ENCODE assay signal across 8 cellular contexts in genomic region chr4:83212041-83212851, GRCh38.
DNase-seq lines count a peak whose midpoint lies in the region; ATAC-seq and TF ChIP-seq lines count a peak whose summit lies in the region.

No MANE protein-coding gene starts in this region.

- no peaks in the 10 kb centered on the region for H3K9me3 Mint-ChIP-seq in activated naive CD8-positive, alpha-beta T cell (ENCODE audit: low read depth)

- no peak overlapping the region for H3K27ac ChIP-seq in GM23248

- no peak for TF ChIP-seq CTCF in omental fat pad (IDR thresholded peaks at IDR 0.05)

- no peak overlapping the region for H3K4me2 ChIP-seq in GM23248 (ENCODE audit: unreplicated experiment)

- H3K9me3 ChIP-seq in GM23248 (ENCODE audit: low read depth), result no peaks in the 10 kb centered on the region

- no peaks in the 10 kb centered on the region for H4K20me1 ChIP-seq in GM23248 (ENCODE audit: insufficient read depth)

- H3K27me3 Mint-ChIP-seq in activated naive CD8-positive, alpha-beta T cell, result no peaks in the 10 kb centered on the region

- no peaks in the 10 kb centered on the region for H3K27me3 ChIP-seq in GM23248 (replicated peaks; ENCODE audit: insufficient read depth)

- no peaks in the 10 kb centered on the region for H3K79me2 ChIP-seq in GM23248 (ENCODE audit: insufficient read depth)

- in situ Hi-C loops in GM23248 (cut with MboI), result no loop called here

- peaks cover 15% of the 10 kb centered on the region; the same call in 1 of the 2 replicates for H3F3A ChIP-seq in GM23248 (ENCODE audit: insufficient read depth)

- H3K9ac ChIP-seq in GM23248, result no peak overlapping the region

- peak; percentile 48 for DNase-seq in NCI-H2196 (lab: John Stamatoyannopoulos, UW; ENCODE audit: unreplicated experiment)
- DNase-seq in stimulated activated CD8-positive, alpha-beta memory T cell treated with anti-CD3 and anti-CD28 coated beads, Interleukin-7, amount 100 ng/mL, for 4 hours (ENCODE audit: low read depth in 2 of 2), result peak; percentile 40 to 57
- DNase-seq in GM23248, result no peak
- no peak for DNase-seq in omental fat pad (ENCODE audit: low spot score)
- DNase-seq in ureter (ENCODE audit: low spot score), result no peak

- peaks cover 2% of the 10 kb centered on the region for H3K36me3 Mint-ChIP-seq in activated naive CD8-positive, alpha-beta T cell

- WGBS in GM23248 (ENCODE audit: low coverage in 1 of 2, low lambda C conversion rate in 2 of 2, missing lambda C conversion rate in 2 of 2), 2 experiments, result 41 to 49% methylated on average over 9 of the region's 9 CpGs

- ATAC-seq in HG02642 (IDR thresholded peaks at IDR 0.05; ENCODE audit: poor library complexity, unreplicated experiment), result peak; percentile 87
- ATAC-seq in omental fat pad (ENCODE audit: low FRiP score), result no peak

- TF ChIP-seq POLR2A in GM18526 (IDR thresholded peaks at IDR 0.05; ENCODE audit: extremely low read depth, insufficient read length), result peak; percentile 16

- H3K36me3 ChIP-seq in GM23248 (ENCODE audit: low read depth), result no peaks in the 10 kb centered on the region

- H3K9me2 ChIP-seq in GM23248 (ENCODE audit: insufficient read depth), result no peaks in the 10 kb centered on the region

- peaks cover 21% of the 10 kb centered on the region for H3K4me1 ChIP-seq in GM23248 (ENCODE audit: insufficient read depth)

- no peak overlapping the region for H3K4me3 ChIP-seq in GM23248

- H3K4me3 Mint-ChIP-seq in activated naive CD8-positive, alpha-beta T cell, result peak overlapping the region; percentile 59

- peaks cover 73% of the 10 kb centered on the region for H3K4me1 Mint-ChIP-seq in activated naive CD8-positive, alpha-beta T cell (ENCODE audit: low read depth)

- H2AFZ ChIP-seq in GM23248, result no peak overlapping the region

- H3K27ac Mint-ChIP-seq in activated naive CD8-positive, alpha-beta T cell, result peak overlapping the region; percentile 62

Comparison
In these comparisons a context has a peak if more than half of its experiments do, and no peak if none do; other contexts are left out.
1. DNase-seq: peak in NCI-H2196 (single experiment) and stimulated activated CD8-positive, alpha-beta memory T cell treated with anti-CD3 and anti-CD28 coated beads, Interleukin-7, amount 100 ng/mL, for 4 hours (2 of 2); none in GM23248 (single experiment), omental fat pad (single experiment) and ureter (single experiment).